1 cellular context compared by ENCODE assay signal in the genomic region with DNA sequence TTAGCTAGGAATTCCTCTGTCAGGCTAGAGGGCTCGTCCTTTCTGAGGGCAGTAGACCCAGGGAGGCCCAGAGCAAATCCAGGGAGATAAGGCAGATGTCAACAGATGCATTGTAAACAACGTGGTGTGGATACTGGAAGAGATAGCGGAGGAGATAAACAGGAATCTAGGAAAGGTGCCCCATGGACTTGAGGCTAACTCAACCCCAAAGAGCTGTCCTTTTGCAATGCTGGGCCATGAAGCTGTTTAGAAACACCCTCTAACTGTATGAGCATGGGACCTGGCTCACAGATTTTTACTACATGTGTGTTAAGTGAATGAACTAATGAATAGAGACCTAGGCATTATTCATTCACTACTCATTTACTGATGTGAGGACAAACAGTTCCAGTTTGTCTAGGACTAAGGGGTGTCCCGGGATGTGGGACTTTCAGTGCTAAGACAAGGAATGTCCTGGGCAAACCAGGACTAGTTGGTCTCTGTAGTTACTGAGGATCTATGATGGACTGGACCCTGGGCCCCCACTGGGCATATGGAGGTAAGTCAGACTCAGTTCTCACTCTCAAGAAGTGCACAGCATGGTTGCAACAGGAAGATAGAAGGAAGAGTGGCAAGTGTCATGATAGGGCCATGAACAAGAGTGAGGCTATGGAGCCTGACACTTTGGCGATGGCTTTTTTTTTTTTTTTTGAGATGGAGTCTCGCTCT.
A peak's percentile ranks its signal among the peaks of the same experiment; 100 is the strongest.
TF ChIP-seq lines count a peak whose summit lies in the region.

No MANE protein-coding gene starts in this region.

TF ChIP-seq in HepG2, 621 proteins besides CTCF, POLR2A, EP300 and RAD21 (continued from another document):
- peak; percentile 40; the same call in 1 of the 2 replicates for TF ChIP-seq HOXA3 (CRISPR knock-in tag; IDR thresholded peaks at IDR 0.05)
- TF ChIP-seq, protein P1, sequence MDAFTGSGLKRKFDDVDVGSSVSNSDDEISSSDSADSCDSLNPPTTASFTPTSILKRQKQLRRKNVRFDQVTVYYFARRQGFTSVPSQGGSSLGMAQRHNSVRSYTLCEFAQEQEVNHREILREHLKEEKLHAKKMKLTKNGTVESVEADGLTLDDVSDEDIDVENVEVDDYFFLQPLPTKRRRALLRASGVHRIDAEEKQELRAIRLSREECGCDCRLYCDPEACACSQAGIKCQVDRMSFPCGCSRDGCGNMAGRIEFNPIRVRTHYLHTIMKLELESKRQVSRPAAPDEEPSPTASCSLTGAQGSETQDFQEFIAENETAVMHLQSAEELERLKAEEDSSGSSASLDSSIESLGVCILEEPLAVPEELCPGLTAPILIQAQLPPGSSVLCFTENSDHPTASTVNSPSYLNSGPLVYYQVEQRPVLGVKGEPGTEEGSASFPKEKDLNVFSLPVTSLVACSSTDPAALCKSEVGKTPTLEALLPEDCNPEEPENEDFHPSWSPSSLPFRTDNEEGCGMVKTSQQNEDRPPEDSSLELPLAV (CRISPR knock-in tag; conservative IDR thresholded peaks at IDR 0.05; ENCODE audit: low read depth): no peak
- TF ChIP-seq, protein P2, sequence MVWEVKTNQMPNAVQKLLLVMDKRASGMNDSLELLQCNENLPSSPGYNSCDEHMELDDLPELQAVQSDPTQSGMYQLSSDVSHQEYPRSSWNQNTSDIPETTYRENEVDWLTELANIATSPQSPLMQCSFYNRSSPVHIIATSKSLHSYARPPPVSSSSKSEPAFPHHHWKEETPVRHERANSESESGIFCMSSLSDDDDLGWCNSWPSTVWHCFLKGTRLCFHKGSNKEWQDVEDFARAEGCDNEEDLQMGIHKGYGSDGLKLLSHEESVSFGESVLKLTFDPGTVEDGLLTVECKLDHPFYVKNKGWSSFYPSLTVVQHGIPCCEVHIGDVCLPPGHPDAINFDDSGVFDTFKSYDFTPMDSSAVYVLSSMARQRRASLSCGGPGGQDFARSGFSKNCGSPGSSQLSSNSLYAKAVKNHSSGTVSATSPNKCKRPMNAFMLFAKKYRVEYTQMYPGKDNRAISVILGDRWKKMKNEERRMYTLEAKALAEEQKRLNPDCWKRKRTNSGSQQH (CRISPR knock-in tag; IDR thresholded peaks at IDR 0.05; ENCODE audit: low read depth): 0 out of 2 replicates have a peak, but pooled peaks have one; percentile 34
- no peak for TF ChIP-seq HCFC1 (IDR thresholded peaks at IDR 0.05; ENCODE audit: low read depth, low read length)
- no peak for TF ChIP-seq SETDB1 (CRISPR knock-in tag; IDR thresholded peaks at IDR 0.05; ENCODE audit: borderline replicate concordance)
- no peak for TF ChIP-seq NBN (conservative IDR thresholded peaks at IDR 0.05)
- no peak for TF ChIP-seq NONO (IDR thresholded peaks at IDR 0.05)
- peak; percentile 73; the same call in 1 of the 2 replicates for TF ChIP-seq NONO (CRISPR knock-in tag; conservative IDR thresholded peaks at IDR 0.05)
- TF ChIP-seq CEBPG (CRISPR knock-in tag; IDR thresholded peaks at IDR 0.05): peak; percentile 50
- TF ChIP-seq HOXA5 (CRISPR knock-in tag; IDR thresholded peaks at IDR 0.05): 0 out of 2 replicates have a peak, but pooled peaks have one; percentile 66
- TF ChIP-seq, protein P3, sequence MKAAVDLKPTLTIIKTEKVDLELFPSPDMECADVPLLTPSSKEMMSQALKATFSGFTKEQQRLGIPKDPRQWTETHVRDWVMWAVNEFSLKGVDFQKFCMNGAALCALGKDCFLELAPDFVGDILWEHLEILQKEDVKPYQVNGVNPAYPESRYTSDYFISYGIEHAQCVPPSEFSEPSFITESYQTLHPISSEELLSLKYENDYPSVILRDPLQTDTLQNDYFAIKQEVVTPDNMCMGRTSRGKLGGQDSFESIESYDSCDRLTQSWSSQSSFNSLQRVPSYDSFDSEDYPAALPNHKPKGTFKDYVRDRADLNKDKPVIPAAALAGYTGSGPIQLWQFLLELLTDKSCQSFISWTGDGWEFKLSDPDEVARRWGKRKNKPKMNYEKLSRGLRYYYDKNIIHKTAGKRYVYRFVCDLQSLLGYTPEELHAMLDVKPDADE (CRISPR knock-in tag; IDR thresholded peaks at IDR 0.05): no peak
- TF ChIP-seq MZF1 (CRISPR knock-in tag; IDR thresholded peaks at IDR 0.05; ENCODE audit: borderline replicate concordance): no peak
- peak; percentile 97 for TF ChIP-seq FOXO1 (CRISPR knock-in tag; IDR thresholded peaks at IDR 0.05)
- no peak for TF ChIP-seq ZNF451 (CRISPR knock-in tag; IDR thresholded peaks at IDR 0.05)
- TF ChIP-seq ZNF550 (CRISPR knock-in tag; IDR thresholded peaks at IDR 0.05; ENCODE audit: borderline replicate concordance): no peak
- peak; percentile 62; the same call in 1 of the 2 replicates for TF ChIP-seq KDM4B (CRISPR knock-in tag; IDR thresholded peaks at IDR 0.05)
- no peak for TF ChIP-seq ZFAT (CRISPR knock-in tag; conservative IDR thresholded peaks at IDR 0.05)
- TF ChIP-seq ZNF567 (CRISPR knock-in tag; IDR thresholded peaks at IDR 0.05; ENCODE audit: borderline replicate concordance): no peak
- TF ChIP-seq ZNF788 (CRISPR knock-in tag; IDR thresholded peaks at IDR 0.05; ENCODE audit: borderline replicate concordance): peak; percentile 93; the same call in 1 of the 2 replicates
- no peak for TF ChIP-seq ZNF17 (CRISPR knock-in tag; IDR thresholded peaks at IDR 0.05)
- TF ChIP-seq ZNF660 (CRISPR knock-in tag; IDR thresholded peaks at IDR 0.05; ENCODE audit: borderline replicate concordance, low read depth): no peak
- peak; percentile 60; the same call in 1 of the 2 replicates for TF ChIP-seq PHF21A (CRISPR knock-in tag; IDR thresholded peaks at IDR 0.05)
- TF ChIP-seq, protein P4, sequence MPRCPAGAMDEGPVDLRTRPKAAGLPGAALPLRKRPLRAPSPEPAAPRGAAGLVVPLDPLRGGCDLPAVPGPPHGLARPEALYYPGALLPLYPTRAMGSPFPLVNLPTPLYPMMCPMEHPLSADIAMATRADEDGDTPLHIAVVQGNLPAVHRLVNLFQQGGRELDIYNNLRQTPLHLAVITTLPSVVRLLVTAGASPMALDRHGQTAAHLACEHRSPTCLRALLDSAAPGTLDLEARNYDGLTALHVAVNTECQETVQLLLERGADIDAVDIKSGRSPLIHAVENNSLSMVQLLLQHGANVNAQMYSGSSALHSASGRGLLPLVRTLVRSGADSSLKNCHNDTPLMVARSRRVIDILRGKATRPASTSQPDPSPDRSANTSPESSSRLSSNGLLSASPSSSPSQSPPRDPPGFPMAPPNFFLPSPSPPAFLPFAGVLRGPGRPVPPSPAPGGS (CRISPR knock-in tag; IDR thresholded peaks at IDR 0.05): no peak
- TF ChIP-seq, protein P5, sequence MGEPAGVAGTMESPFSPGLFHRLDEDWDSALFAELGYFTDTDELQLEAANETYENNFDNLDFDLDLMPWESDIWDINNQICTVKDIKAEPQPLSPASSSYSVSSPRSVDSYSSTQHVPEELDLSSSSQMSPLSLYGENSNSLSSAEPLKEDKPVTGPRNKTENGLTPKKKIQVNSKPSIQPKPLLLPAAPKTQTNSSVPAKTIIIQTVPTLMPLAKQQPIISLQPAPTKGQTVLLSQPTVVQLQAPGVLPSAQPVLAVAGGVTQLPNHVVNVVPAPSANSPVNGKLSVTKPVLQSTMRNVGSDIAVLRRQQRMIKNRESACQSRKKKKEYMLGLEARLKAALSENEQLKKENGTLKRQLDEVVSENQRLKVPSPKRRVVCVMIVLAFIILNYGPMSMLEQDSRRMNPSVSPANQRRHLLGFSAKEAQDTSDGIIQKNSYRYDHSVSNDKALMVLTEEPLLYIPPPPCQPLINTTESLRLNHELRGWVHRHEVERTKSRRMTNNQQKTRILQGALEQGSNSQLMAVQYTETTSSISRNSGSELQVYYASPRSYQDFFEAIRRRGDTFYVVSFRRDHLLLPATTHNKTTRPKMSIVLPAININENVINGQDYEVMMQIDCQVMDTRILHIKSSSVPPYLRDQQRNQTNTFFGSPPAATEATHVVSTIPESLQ (CRISPR knock-in tag; conservative IDR thresholded peaks at IDR 0.05): no peak
- TF ChIP-seq, protein P6, sequence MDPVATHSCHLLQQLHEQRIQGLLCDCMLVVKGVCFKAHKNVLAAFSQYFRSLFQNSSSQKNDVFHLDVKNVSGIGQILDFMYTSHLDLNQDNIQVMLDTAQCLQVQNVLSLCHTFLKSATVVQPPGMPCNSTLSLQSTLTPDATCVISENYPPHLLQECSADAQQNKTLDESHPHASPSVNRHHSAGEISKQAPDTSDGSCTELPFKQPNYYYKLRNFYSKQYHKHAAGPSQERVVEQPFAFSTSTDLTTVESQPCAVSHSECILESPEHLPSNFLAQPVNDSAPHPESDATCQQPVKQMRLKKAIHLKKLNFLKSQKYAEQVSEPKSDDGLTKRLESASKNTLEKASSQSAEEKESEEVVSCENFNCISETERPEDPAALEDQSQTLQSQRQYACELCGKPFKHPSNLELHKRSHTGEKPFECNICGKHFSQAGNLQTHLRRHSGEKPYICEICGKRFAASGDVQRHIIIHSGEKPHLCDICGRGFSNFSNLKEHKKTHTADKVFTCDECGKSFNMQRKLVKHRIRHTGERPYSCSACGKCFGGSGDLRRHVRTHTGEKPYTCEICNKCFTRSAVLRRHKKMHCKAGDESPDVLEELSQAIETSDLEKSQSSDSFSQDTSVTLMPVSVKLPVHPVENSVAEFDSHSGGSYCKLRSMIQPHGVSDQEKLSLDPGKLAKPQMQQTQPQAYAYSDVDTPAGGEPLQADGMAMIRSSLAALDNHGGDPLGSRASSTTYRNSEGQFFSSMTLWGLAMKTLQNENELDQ (CRISPR knock-in tag; IDR thresholded peaks at IDR 0.05; ENCODE audit: borderline replicate concordance): no peak
- TF ChIP-seq, protein P7, sequence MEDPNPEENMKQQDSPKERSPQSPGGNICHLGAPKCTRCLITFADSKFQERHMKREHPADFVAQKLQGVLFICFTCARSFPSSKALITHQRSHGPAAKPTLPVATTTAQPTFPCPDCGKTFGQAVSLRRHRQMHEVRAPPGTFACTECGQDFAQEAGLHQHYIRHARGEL (CRISPR knock-in tag; IDR thresholded peaks at IDR 0.05): no peak
- 0 out of 2 replicates have a peak, but pooled peaks have one; percentile 31 for TF ChIP-seq ZNF12 (CRISPR knock-in tag; IDR thresholded peaks at IDR 0.05)
- TF ChIP-seq, protein P8, sequence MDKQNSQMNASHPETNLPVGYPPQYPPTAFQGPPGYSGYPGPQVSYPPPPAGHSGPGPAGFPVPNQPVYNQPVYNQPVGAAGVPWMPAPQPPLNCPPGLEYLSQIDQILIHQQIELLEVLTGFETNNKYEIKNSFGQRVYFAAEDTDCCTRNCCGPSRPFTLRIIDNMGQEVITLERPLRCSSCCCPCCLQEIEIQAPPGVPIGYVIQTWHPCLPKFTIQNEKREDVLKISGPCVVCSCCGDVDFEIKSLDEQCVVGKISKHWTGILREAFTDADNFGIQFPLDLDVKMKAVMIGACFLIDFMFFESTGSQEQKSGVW (CRISPR knock-in tag; IDR thresholded peaks at IDR 0.05; ENCODE audit: borderline replicate concordance): no peak
- TF ChIP-seq PAF1 (CRISPR knock-in tag; IDR thresholded peaks at IDR 0.05): no peak
- TF ChIP-seq HDAC1 (CRISPR knock-in tag; IDR thresholded peaks at IDR 0.05): peak; percentile 89
